ENCODE assay signal across 8 cellular contexts in genomic region chr17:6755731-6756184, GRCh38. TPM values are rescaled to one million over a fixed set of nuclear protein-coding genes. Genes with fewer than 3 reads are reported as not detected.
DNase-seq lines count a peak whose midpoint lies in the region; ATAC-seq, FAIRE-seq and TF ChIP-seq lines count a peak whose summit lies in the region.

A gene with protein sequence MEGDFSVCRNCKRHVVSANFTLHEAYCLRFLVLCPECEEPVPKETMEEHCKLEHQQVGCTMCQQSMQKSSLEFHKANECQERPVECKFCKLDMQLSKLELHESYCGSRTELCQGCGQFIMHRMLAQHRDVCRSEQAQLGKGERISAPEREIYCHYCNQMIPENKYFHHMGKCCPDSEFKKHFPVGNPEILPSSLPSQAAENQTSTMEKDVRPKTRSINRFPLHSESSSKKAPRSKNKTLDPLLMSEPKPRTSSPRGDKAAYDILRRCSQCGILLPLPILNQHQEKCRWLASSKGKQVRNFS (plus strand): TSS chr17:6756046. CDS start chr17:6756079, 33 bp downstream.

- no peak for TF ChIP-seq CTCF in CD8-positive, alpha-beta T cell (IDR thresholded peaks at IDR 0.05)
- TF ChIP-seq CTCF in fibroblast of mammary gland (conservative IDR thresholded peaks at IDR 0.05; ENCODE audit: control insufficient read depth, insufficient read depth, low read depth, low read length) (no peak), pancreas (IDR thresholded peaks at IDR 0.05) (no peak)

- POLR2A ChIA-PET in CD8-positive, alpha-beta T cell (lab: Charles Lee): no interaction called here

- peak; percentile 81 for ATAC-seq in CD8-positive, alpha-beta T cell
- ATAC-seq in pancreas (peak in 3 of 4 donors; percentile 43 to 63 (median 53)), GM21390 (IDR thresholded peaks at IDR 0.05; ENCODE audit: unreplicated experiment) (no peak)

- no peaks in the 10 kb centered on the region for H3K27me3 ChIP-seq in CD8-positive, alpha-beta T cell (ENCODE audit: insufficient read depth, low read length)
- no peaks in the 10 kb centered on the region for H3K27me3 ChIP-seq in pancreas

- no peaks in the 10 kb centered on the region for H3K9me3 Mint-ChIP-seq in CD8-positive, alpha-beta T cell

- H3K4me3 Mint-ChIP-seq in CD8-positive, alpha-beta T cell: peak within 1 kb of the TSS; percentile 98

- CTCF ChIA-PET in CD8-positive, alpha-beta T cell (lab: Charles Lee): interaction anchor here (1.7 kb wide), 1 partner anchor 88 kb away, joined by 5 read pairs; no protein-coding TSS in a partner anchor

- DNase-seq in CD8-positive, alpha-beta T cell: peak; percentile 12 to 72 (median 55)
- peak; percentile 4 to 7 for DNase-seq in Kasumi-1 (lab: John Stamatoyannopoulos, UW)
- DNase-seq in activated CD8-positive, alpha-beta memory T cell treated with anti-CD3 and anti-CD28 coated beads, Interleukin-2, amount 50 U/mL, for 48 hours: peak; percentile 72
- peak; percentile 60 for DNase-seq in fibroblast of mammary gland (ENCODE audit: low read depth)
- DNase-seq in pancreas: peak in 1 of 6 donors; percentile 26
- no peak for DNase-seq in NCI-H2171 (lab: John Stamatoyannopoulos, UW)
- DNase-seq in HTR-8/SVneo (ENCODE audit: insufficient read length, low spot score): no peak

- peak within 1 kb of the TSS; percentile 69 for H3K4me3 ChIP-seq in CD8-positive, alpha-beta T cell (ENCODE audit: low read depth, low read length)
- peak within 1 kb of the TSS; percentile 56 for H3K4me3 ChIP-seq in fibroblast of mammary gland (ENCODE audit: control insufficient read depth, low read depth, low read length)
- peak within 1 kb of the TSS in 3 of 4 donors; percentile 4 to 38 (median 18) for H3K4me3 ChIP-seq in pancreas

- intact Hi-C loops in CD8-positive, alpha-beta T cell (cut with DNase I, micrococcal nuclease): loop anchor here in 1 of 2 experiments (2.0 to 5.0 kb wide), 2 partner anchors 87 to 115 kb away; partner anchors contain the start of genes KIAA0753 and TXNDC17
- intact Hi-C loops in pancreas (cut with DNase I): no loop called here

- H3K27me3 Mint-ChIP-seq in CD8-positive, alpha-beta T cell (ENCODE audit: low read depth): no peaks in the 10 kb centered on the region

- H3K27ac Mint-ChIP-seq in CD8-positive, alpha-beta T cell: peak within 1 kb of the TSS; percentile 94

- 52 to 54% methylated on average over 14 of the region's 14 CpGs for WGBS in pancreas, 2 donors

- H3K4me1 ChIP-seq in CD8-positive, alpha-beta T cell (ENCODE audit: insufficient read depth, low read length): peaks cover 58% of the 10 kb centered on the region
- H3K4me1 ChIP-seq in pancreas: no peaks in the 10 kb centered on the region

- H3K9me3 ChIP-seq in CD8-positive, alpha-beta T cell (ENCODE audit: low read length): no peaks in the 10 kb centered on the region
- H3K9me3 ChIP-seq in pancreas: no peaks in the 10 kb centered on the region

- H3K27ac ChIP-seq in CD8-positive, alpha-beta T cell (ENCODE audit: low read depth, low read length): peak within 1 kb of the TSS; percentile 44
- H3K27ac ChIP-seq in pancreas: peak within 1 kb of the TSS in 2 of 4 donors; percentile 38 to 44

- H3K4me1 Mint-ChIP-seq in CD8-positive, alpha-beta T cell (ENCODE audit: low read depth): peaks cover 51% of the 10 kb centered on the region

- H3K36me3 Mint-ChIP-seq in CD8-positive, alpha-beta T cell: peaks cover 39% of the 10 kb centered on the region

- no peak for FAIRE-seq in pancreas (lab: Jason Lieb, UNC)
- no peak for FAIRE-seq in HTR-8/SVneo (lab: Jason Lieb, UNC)

- peaks cover 20% of the 10 kb centered on the region for H3K36me3 ChIP-seq in CD8-positive, alpha-beta T cell (ENCODE audit: insufficient read depth, low read length)
- no peaks in the 10 kb centered on the region for H3K36me3 ChIP-seq in pancreas

RNA-seq across cellular contexts. Expression of the gene that starts here (rescaled TPM):
- total RNA-seq in CD8-positive, alpha-beta T cell: 10 to 100 TPM; 13.9 to 16.3 TPM
- 10 to 100 TPM in 2 of 6 donors, 1 to 10 TPM in 4; 1.5 to 13.1 (median 4.1) TPM for total RNA-seq in pancreas
- polyA plus RNA-seq in pancreas: 10 to 100 TPM; 11.8 to 12.8 TPM

Comparison
In these comparisons a context has a peak if more than half of its experiments do, and no peak if none do; other contexts are left out.
1. DNase-seq: peak in CD8-positive, alpha-beta T cell (7 of 7), Kasumi-1 (2 of 2), activated CD8-positive, alpha-beta memory T cell treated with anti-CD3 and anti-CD28 coated beads, Interleukin-2, amount 50 U/mL, for 48 hours (single experiment) and fibroblast of mammary gland (single experiment); none in NCI-H2171 (single experiment) and HTR-8/SVneo (single experiment).
2. H3K4me3 ChIP-seq: peak in every context shown above with its lines; median percentile 69 in CD8-positive, alpha-beta T cell; 56 in fibroblast of mammary gland; 18 in pancreas.